Comparison of ENCODE assay signal across 8 cellular contexts in the genomic region with DNA sequence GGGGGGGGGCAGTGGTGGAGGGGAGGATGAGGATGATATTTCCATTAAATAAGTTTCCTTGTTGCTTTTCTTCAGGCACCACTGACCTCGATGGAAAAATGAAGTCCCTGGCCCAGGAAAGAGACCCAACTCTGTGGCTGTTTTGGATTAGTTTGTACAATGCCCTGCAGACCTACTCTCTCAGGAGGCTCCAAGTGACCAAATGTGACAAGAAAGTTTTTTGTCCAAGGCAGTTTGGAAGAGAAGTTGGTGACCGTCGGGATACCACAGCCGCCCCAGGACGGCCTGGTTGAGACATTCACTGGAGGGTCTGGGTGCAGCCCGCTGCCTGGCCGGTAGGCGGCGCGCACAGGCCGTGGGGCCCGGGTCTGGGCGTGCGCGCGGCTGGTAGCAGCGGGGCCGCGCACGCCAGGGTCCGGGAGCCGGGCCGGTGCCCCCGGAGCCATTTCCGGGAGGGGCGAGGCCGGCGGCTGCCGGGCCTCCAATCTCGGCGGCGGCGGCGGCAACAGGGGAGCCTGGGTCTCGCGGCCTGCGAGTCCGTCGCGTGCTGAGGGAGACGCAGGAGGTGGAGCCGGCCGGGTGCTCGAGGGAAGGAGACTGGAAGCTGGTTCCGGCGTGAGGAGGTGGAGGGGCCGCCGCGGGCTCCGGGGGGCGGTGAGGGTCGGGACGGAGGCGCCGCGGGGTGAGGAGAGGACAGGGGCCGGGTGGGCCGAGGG. TPM values are rescaled to one million over a fixed set of nuclear protein-coding genes. Genes with fewer than 3 reads are reported as not detected.
DNase-seq lines count a peak whose midpoint lies in the region; ATAC-seq and TF ChIP-seq lines count a peak whose summit lies in the region.

A gene with protein sequence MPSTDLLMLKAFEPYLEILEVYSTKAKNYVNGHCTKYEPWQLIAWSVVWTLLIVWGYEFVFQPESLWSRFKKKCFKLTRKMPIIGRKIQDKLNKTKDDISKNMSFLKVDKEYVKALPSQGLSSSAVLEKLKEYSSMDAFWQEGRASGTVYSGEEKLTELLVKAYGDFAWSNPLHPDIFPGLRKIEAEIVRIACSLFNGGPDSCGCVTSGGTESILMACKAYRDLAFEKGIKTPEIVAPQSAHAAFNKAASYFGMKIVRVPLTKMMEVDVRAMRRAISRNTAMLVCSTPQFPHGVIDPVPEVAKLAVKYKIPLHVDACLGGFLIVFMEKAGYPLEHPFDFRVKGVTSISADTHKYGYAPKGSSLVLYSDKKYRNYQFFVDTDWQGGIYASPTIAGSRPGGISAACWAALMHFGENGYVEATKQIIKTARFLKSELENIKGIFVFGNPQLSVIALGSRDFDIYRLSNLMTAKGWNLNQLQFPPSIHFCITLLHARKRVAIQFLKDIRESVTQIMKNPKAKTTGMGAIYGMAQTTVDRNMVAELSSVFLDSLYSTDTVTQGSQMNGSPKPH (plus strand): TSS at position 445 of the 716 bp plus-strand sequence. CDS start 906 bp downstream, outside the sequence.

- H3K36me3 ChIP-seq in BE2C, result peaks cover 9% of the 10 kb centered on the region

- no peaks in the 10 kb centered on the region for H3K27me3 ChIP-seq in BE2C

- H3K9me3 ChIP-seq in BE2C, result no peaks in the 10 kb centered on the region

- H3K4me1 ChIP-seq in BE2C, result peaks cover 3% of the 10 kb centered on the region

- DNase-seq in BE2C, result peak; percentile 90
- peak; percentile 84 for DNase-seq in NCI-H774 (lab: John Stamatoyannopoulos, UW)
- peak; percentile 37 to 83 for DNase-seq in activated CD8-positive, alpha-beta memory T cell treated with anti-CD3 and anti-CD28 coated beads for 1 hour (ENCODE audit: extremely low read depth in 1 of 2, low read depth in 1 of 2)
- peak; percentile 78 for DNase-seq in effector CD4-positive, alpha-beta T cell
- peak; percentile 81 to 86 for DNase-seq in lung microvascular endothelial cell (ENCODE audit: low read depth in 2 of 2)
- peak; percentile 73 to 84 (median 74) for DNase-seq in stimulated activated CD4-positive, alpha-beta T cell treated with anti-CD3 and anti-CD28 coated beads, TNF-alpha, amount 100 ng/mL, for 4 hours (ENCODE audit: low read depth in 3 of 3)

- peak within 1 kb of the TSS; percentile 89 for H3K4me3 ChIP-seq in BE2C (ENCODE audit: low read depth, low read length)

- peak; percentile 82 for ATAC-seq in GM19023 (IDR thresholded peaks at IDR 0.05; ENCODE audit: unreplicated experiment)
- ATAC-seq in HG03196 (IDR thresholded peaks at IDR 0.05; ENCODE audit: unreplicated experiment), result peak; percentile 80

- TF ChIP-seq CTCF in BE2C (IDR thresholded peaks at IDR 0.05; ENCODE audit: low read depth, low read length), result peak; percentile 73

RNA-seq across cellular contexts. Expression of the gene that starts here (rescaled TPM):
- 22.7 TPM for polyA plus RNA-seq in BE2C (2012; ENCODE audit: insufficient read depth, insufficient read length, low read depth)
- 8.1 and 16.5 TPM in 2 replicates for total RNA-seq in lung microvascular endothelial cell

Comparison
In these comparisons a context has a peak if more than half of its experiments do, and no peak if none do; other contexts are left out.
1. Peak in every context shown above with its lines: DNase-seq, ATAC-seq and H3K4me3 ChIP-seq.